Comparison of ENCODE assay signal across 38 cellular contexts in genomic region chr11:116134450-116134849, GRCh38.
"Had no signal": no experiment of that assay in that cellular context is flagged by ENCODE, and none has a peak within 500 bp of the region (broad histone marks: within the 10 kb centered on the region; RNA-seq: fewer than 3 reads in every experiment).

No MANE protein-coding gene starts in this region.

- H3K27ac Mint-ChIP-seq: activated naive CD4-positive, alpha-beta T cell treated with anti-CD3 and anti-CD28 coated beads for 36 hours; activated naive CD4-positive, alpha-beta T cell treated with anti-CD3 and anti-CD28 coated beads, Interleukin-2, amount 10 ng/mL, durations not matched to agents 7 days and 5 days; activated naive CD4-positive, alpha-beta T cell treated with anti-CD3 and anti-CD28 coated beads, Interleukin-2, amount 50 U/mL, for 24 hours; activated naive CD4-positive, alpha-beta T cell treated with anti-CD3 and anti-CD28 coated beads, Interleukin-2, amount 50 U/mL, for 72 hours; activated naive CD8-positive, alpha-beta T cell; activated naive CD8-positive, alpha-beta T cell treated with anti-CD3 and anti-CD28 coated beads for 36 hours; activated naive CD8-positive, alpha-beta T cell treated with anti-CD3 and anti-CD28 coated beads, Interleukin-2, amount 10 ng/mL, durations not matched to agents 7 days and 5 days; activated naive CD8-positive, alpha-beta T cell treated with anti-CD3 and anti-CD28 coated beads, Interleukin-2, amount 50 U/mL, for 24 hours; activated T-cell treated with anti-CD3 and anti-CD28 coated beads, Interleukin-2, amount 50 U/mL, for 24 hours; activated T-cell treated with anti-CD3 and anti-CD28 coated beads, Interleukin-2, amount 50 U/mL, for 72 hours; activated T-helper 1 cell treated with anti-CD3 and anti-CD28 coated beads, Interleukin-12 subunit alpha, Interleukin-12 subunit beta, Interleukin-2, Interleukin-4 antibody, amounts not matched to agents 30 ng/mL and 10 ng/mL and 1 ng/mL, durations not matched to agents 14 hours and 24 hours and 36 hours; activated T-helper 17 cell treated with anti-CD3 and anti-CD28 coated beads, Interleukin-2, amount 50 U/mL, for 72 hours; activated T-helper 2 cell treated with anti-CD3 and anti-CD28 coated beads, Interferon-gamma antibody, Interleukin-2, Interleukin-4, amounts not matched to agents 10 μg/mL and 5 μg/mL and 100 μg/mL, durations not matched to agents 14 hours and 24 hours and 36 hours; brain had no signal

- H3K27me3 Mint-ChIP-seq: activated naive CD8-positive, alpha-beta T cell; activated naive CD8-positive, alpha-beta T cell treated with anti-CD3 and anti-CD28 coated beads, Interleukin-2, amount 10 ng/mL, durations not matched to agents 7 days and 5 days had no signal

- H3K4me1 Mint-ChIP-seq: activated naive CD4-positive, alpha-beta T cell treated with anti-CD3 and anti-CD28 coated beads, Interleukin-2, amount 10 ng/mL, durations not matched to agents 7 days and 5 days; activated naive CD4-positive, alpha-beta T cell treated with anti-CD3 and anti-CD28 coated beads, Interleukin-2, amount 50 U/mL, for 24 hours; activated naive CD8-positive, alpha-beta T cell treated with anti-CD3 and anti-CD28 coated beads for 36 hours; activated naive CD8-positive, alpha-beta T cell treated with anti-CD3 and anti-CD28 coated beads, Interleukin-2, amount 10 ng/mL, durations not matched to agents 7 days and 5 days; activated naive CD8-positive, alpha-beta T cell treated with anti-CD3 and anti-CD28 coated beads, Interleukin-2, amount 50 U/mL, for 24 hours; activated T-helper 17 cell treated with anti-CD3 and anti-CD28 coated beads, Interleukin-2, amount 50 U/mL, for 72 hours; central memory CD8-positive, alpha-beta T cell had no signal

- H3K27ac ChIP-seq: adrenal gland, ascending aorta, body of pancreas, brain microvascular endothelial cell, breast epithelium, cardiac muscle cell had no signal

- H3K36me3 Mint-ChIP-seq: activated naive CD4-positive, alpha-beta T cell treated with anti-CD3 and anti-CD28 coated beads, Interleukin-2, amount 10 ng/mL, durations not matched to agents 7 days and 5 days; activated naive CD4-positive, alpha-beta T cell treated with anti-CD3 and anti-CD28 coated beads, Interleukin-2, amount 50 U/mL, for 24 hours; activated naive CD4-positive, alpha-beta T cell treated with anti-CD3 and anti-CD28 coated beads, Interleukin-2, amount 50 U/mL, for 72 hours; activated naive CD8-positive, alpha-beta T cell; activated naive CD8-positive, alpha-beta T cell treated with anti-CD3 and anti-CD28 coated beads for 36 hours; activated naive CD8-positive, alpha-beta T cell treated with anti-CD3 and anti-CD28 coated beads, Interleukin-2, amount 10 ng/mL, durations not matched to agents 7 days and 5 days; brain had no signal

- H3K4me1 ChIP-seq: adrenal gland, ascending aorta, body of pancreas, breast epithelium had no signal

- DNase-seq: activated effector memory CD4-positive, alpha-beta T cell treated with anti-CD3 and anti-CD28 coated beads, Interleukin-2, amount 50 U/mL, for 16 hours; activated effector memory CD4-positive, alpha-beta T cell treated with Interleukin-2 at 50 U/mL for 16 hours; activated gamma-delta T cell; activated gamma-delta T cell treated with Interleukin-2 at 50 U/mL for 16 hours; activated naive CD4-positive, alpha-beta T cell; activated naive CD4-positive, alpha-beta T cell treated with anti-CD3 and anti-CD28 coated beads for 36 hours; activated naive CD4-positive, alpha-beta T cell treated with anti-CD3 and anti-CD28 coated beads, Interleukin-2, amount 10 ng/mL, durations not matched to agents 7 days and 5 days; activated naive CD4-positive, alpha-beta T cell treated with anti-CD3 and anti-CD28 coated beads, Interleukin-2, amount 50 U/mL, for 16 hours; activated naive CD4-positive, alpha-beta T cell treated with Interleukin-2 at 50 U/mL for 16 hours; activated naive CD8-positive, alpha-beta T cell treated with anti-CD3 and anti-CD28 coated beads for 36 hours; activated naive CD8-positive, alpha-beta T cell treated with anti-CD3 and anti-CD28 coated beads, Interleukin-2, amount 10 ng/mL, durations not matched to agents 7 days and 5 days; activated naive CD8-positive, alpha-beta T cell treated with anti-CD3 and anti-CD28 coated beads, Interleukin-2, amount 50 U/mL, for 24 hours; activated T-cell treated with anti-CD3 and anti-CD28 coated beads, Interleukin-2, amount 50 U/mL, for 1 hour; activated T-cell treated with anti-CD3 and anti-CD28 coated beads, Interleukin-2, amount 50 U/mL, for 24 hours; activated T-cell treated with anti-CD3 and anti-CD28 coated beads, Interleukin-2, amount 50 U/mL, for 4 hours; activated T-cell treated with anti-CD3 and anti-CD28 coated beads, Interleukin-2, amount 50 U/mL, for 48 hours; activated T-cell treated with anti-CD3 and anti-CD28 coated beads, Interleukin-2, amount 50 U/mL, for 72 hours; adrenal gland; amniotic stem cell; amygdala; anterior cingulate cortex; aorta; body of pancreas; brain microvascular endothelial cell; caudate nucleus; central memory CD4-positive, alpha-beta T cell; cerebellar nuclear complex had no signal

- H3K9me3 ChIP-seq: adrenal gland, ascending aorta, body of pancreas, breast epithelium had no signal

- H3K4me3 ChIP-seq: adrenal gland, ascending aorta, body of pancreas, breast epithelium, cardiac muscle cell had no signal

- H3K27me3 ChIP-seq: adrenal gland, ascending aorta, body of pancreas, brain microvascular endothelial cell, breast epithelium, cardiac muscle cell had no signal

- H3K9me3 Mint-ChIP-seq: activated naive CD4-positive, alpha-beta T cell treated with anti-CD3 and anti-CD28 coated beads for 36 hours; activated naive CD4-positive, alpha-beta T cell treated with anti-CD3 and anti-CD28 coated beads, Interleukin-2, amount 10 ng/mL, durations not matched to agents 7 days and 5 days; activated naive CD4-positive, alpha-beta T cell treated with anti-CD3 and anti-CD28 coated beads, Interleukin-2, amount 50 U/mL, for 24 hours; activated naive CD4-positive, alpha-beta T cell treated with anti-CD3 and anti-CD28 coated beads, Interleukin-2, amount 50 U/mL, for 72 hours; activated naive CD8-positive, alpha-beta T cell treated with anti-CD3 and anti-CD28 coated beads for 36 hours; activated naive CD8-positive, alpha-beta T cell treated with anti-CD3 and anti-CD28 coated beads, Interleukin-2, amount 10 ng/mL, durations not matched to agents 7 days and 5 days; activated naive CD8-positive, alpha-beta T cell treated with anti-CD3 and anti-CD28 coated beads, Interleukin-2, amount 50 U/mL, for 24 hours; activated T-cell treated with anti-CD3 and anti-CD28 coated beads, Interleukin-2, amount 50 U/mL, for 24 hours; activated T-cell treated with anti-CD3 and anti-CD28 coated beads, Interleukin-2, amount 50 U/mL, for 4 hours; activated T-cell treated with anti-CD3 and anti-CD28 coated beads, Interleukin-2, amount 50 U/mL, for 72 hours; activated T-helper 1 cell treated with anti-CD3 and anti-CD28 coated beads, Interleukin-12 subunit alpha, Interleukin-12 subunit beta, Interleukin-2, Interleukin-4 antibody, amounts not matched to agents 30 ng/mL and 10 ng/mL and 1 ng/mL, durations not matched to agents 14 hours and 24 hours and 36 hours; activated T-helper 17 cell treated with anti-CD3 and anti-CD28 coated beads, Interleukin-2, amount 50 U/mL, for 72 hours; activated T-helper 2 cell treated with anti-CD3 and anti-CD28 coated beads, Interferon-gamma antibody, Interleukin-2, Interleukin-4, amounts not matched to agents 10 μg/mL and 5 μg/mL and 100 μg/mL, durations not matched to agents 14 hours and 24 hours and 36 hours; brain; central memory CD8-positive, alpha-beta T cell had no signal

- H3K36me3 ChIP-seq: adrenal gland, ascending aorta, brain microvascular endothelial cell, breast epithelium, cardiac muscle cell had no signal

- ATAC-seq: activated naive CD4-positive, alpha-beta T cell treated with anti-CD3 and anti-CD28 coated beads, Interleukin-2, amount 50 U/mL, for 72 hours; activated naive CD8-positive, alpha-beta T cell treated with anti-CD3 and anti-CD28 coated beads, Interleukin-2, amount 50 U/mL, for 24 hours; activated T-cell treated with anti-CD3 and anti-CD28 coated beads, Interleukin-2, amount 50 U/mL, for 4 hours; activated T-cell treated with anti-CD3 and anti-CD28 coated beads, Interleukin-2, amount 50 U/mL, for 72 hours; activated T-helper 17 cell treated with anti-CD3 and anti-CD28 coated beads, Interleukin-2, amount 50 U/mL, for 72 hours; body of pancreas had no signal

- H3K4me3 Mint-ChIP-seq: activated naive CD4-positive, alpha-beta T cell treated with anti-CD3 and anti-CD28 coated beads for 36 hours; activated naive CD4-positive, alpha-beta T cell treated with anti-CD3 and anti-CD28 coated beads, Interleukin-2, amount 10 ng/mL, durations not matched to agents 7 days and 5 days; activated naive CD4-positive, alpha-beta T cell treated with anti-CD3 and anti-CD28 coated beads, Interleukin-2, amount 50 U/mL, for 24 hours; activated naive CD8-positive, alpha-beta T cell; activated naive CD8-positive, alpha-beta T cell treated with anti-CD3 and anti-CD28 coated beads for 36 hours; activated naive CD8-positive, alpha-beta T cell treated with anti-CD3 and anti-CD28 coated beads, Interleukin-2, amount 10 ng/mL, durations not matched to agents 7 days and 5 days; activated naive CD8-positive, alpha-beta T cell treated with anti-CD3 and anti-CD28 coated beads, Interleukin-2, amount 50 U/mL, for 24 hours; activated T-cell treated with anti-CD3 and anti-CD28 coated beads, Interleukin-2, amount 50 U/mL, for 24 hours; activated T-cell treated with anti-CD3 and anti-CD28 coated beads, Interleukin-2, amount 50 U/mL, for 4 hours; activated T-cell treated with anti-CD3 and anti-CD28 coated beads, Interleukin-2, amount 50 U/mL, for 72 hours; activated T-helper 1 cell treated with anti-CD3 and anti-CD28 coated beads, Interleukin-12 subunit alpha, Interleukin-12 subunit beta, Interleukin-2, Interleukin-4 antibody, amounts not matched to agents 30 ng/mL and 10 ng/mL and 1 ng/mL, durations not matched to agents 14 hours and 24 hours and 36 hours; activated T-helper 17 cell treated with anti-CD3 and anti-CD28 coated beads, Interleukin-2, amount 50 U/mL, for 72 hours; brain; central memory CD8-positive, alpha-beta T cell had no signal
